Comparison of ENCODE assay signal across 8 cellular contexts in the genomic region with DNA sequence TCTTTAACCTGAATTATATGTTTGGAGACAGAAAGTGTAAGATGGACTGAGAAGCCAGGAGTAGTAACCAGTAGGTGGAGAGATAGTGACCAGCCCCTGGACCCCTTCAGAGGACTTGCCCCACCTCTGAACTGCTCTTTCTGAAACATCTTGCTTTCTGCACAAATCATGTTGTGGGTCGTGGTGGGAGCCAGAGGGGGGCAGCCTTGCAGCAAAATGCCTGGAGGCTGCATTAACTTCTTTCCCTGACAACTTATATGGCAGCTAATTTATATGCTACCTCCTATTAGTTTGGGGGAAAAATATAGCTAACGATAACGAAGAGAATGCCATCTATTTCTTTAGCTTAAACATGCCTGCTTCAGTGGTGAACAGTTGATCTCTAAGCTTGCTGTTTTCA.
DNase-seq lines count a peak whose midpoint lies in the region; ATAC-seq and TF ChIP-seq lines count a peak whose summit lies in the region.

No MANE protein-coding gene starts in this region.

- BruUV-seq in A673 (replicated peaks; lab: Mats Ljungman, UMichigan), result no TSS peak
- BruUV-seq in Caco-2 (replicated peaks; lab: Mats Ljungman, UMichigan), result no TSS peak

- H3K9me3 Mint-ChIP-seq in Caco-2 (ENCODE audit: unreplicated experiment), result no peaks in the 10 kb centered on the region

- DNase-seq in A673 (ENCODE audit: low spot score) (peak; percentile 62), fibroblast of villous mesenchyme (ENCODE audit: low read depth) (peak; percentile 28), Caco-2 (no peak), NCI-H510A treated with DMSO at 0.1 percent for 48 hours (lab: John Stamatoyannopoulos, UW) (no peak)
- DNase-seq in stimulated activated CD4-positive, alpha-beta T cell treated with anti-CD3 and anti-CD28 coated beads, Interleukin-4, amount 100 ng/mL, for 1 hour, result no peak

- H3K4me1 ChIP-seq in A673 (ENCODE audit: insufficient read depth, low read length, poor library complexity, severe bottlenecking) (peaks cover 16% of the 10 kb centered on the region), Caco-2 (no peaks in the 10 kb centered on the region)

- H3K27me3 Mint-ChIP-seq in Caco-2 (ENCODE audit: insufficient read depth, unreplicated experiment), result peaks cover 4% of the 10 kb centered on the region

- H3K36me3 Mint-ChIP-seq in Caco-2 (ENCODE audit: insufficient read depth, unreplicated experiment), result no peaks in the 10 kb centered on the region

- H3K9me3 ChIP-seq in A673 (ENCODE audit: low read depth, low read length, poor library complexity, severe bottlenecking) (no peaks in the 10 kb centered on the region), Caco-2 (no peaks in the 10 kb centered on the region)

- intact Hi-C loops in A673 (cut with micrococcal nuclease; ENCODE audit: unreplicated experiment) (loop anchor here (5.0 kb wide), 1 partner anchor 43 kb away; no protein-coding TSS in a partner anchor), Caco-2 (cut with micrococcal nuclease; ENCODE audit: unreplicated experiment) (no loop called here)

- H3K4me3 Mint-ChIP-seq in Caco-2 (ENCODE audit: unreplicated experiment), result no peak overlapping the region

- peak; percentile 5 for ATAC-seq in GM18867 (IDR thresholded peaks at IDR 0.05; ENCODE audit: unreplicated experiment)
- ATAC-seq in HG03439 (IDR thresholded peaks at IDR 0.05; ENCODE audit: unreplicated experiment), result peak; percentile 5
- no peak for ATAC-seq in HG03457 (IDR thresholded peaks at IDR 0.05; ENCODE audit: unreplicated experiment)

- no peak overlapping the region for H3K27ac ChIP-seq in A673 (ENCODE audit: low read depth, low read length, poor library complexity, severe bottlenecking)

- no peak overlapping the region for H3K27ac Mint-ChIP-seq in Caco-2 (ENCODE audit: unreplicated experiment)

- POLR2A ChIA-PET in A673 (lab: Charles Lee; ENCODE audit: low non-redundant PET) (interaction anchor here (0.6 to 0.7 kb wide), 2 partner anchors 132 to 860 kb away, joined by 3 read pairs; no protein-coding TSS in a partner anchor), Caco-2 (lab: Charles Lee) (no interaction called here)

- H3K4me3 ChIP-seq in A673 (ENCODE audit: low read depth, low read length, poor library complexity, severe bottlenecking) (no peak overlapping the region), fibroblast of villous mesenchyme (ENCODE audit: low read depth, low read length) (no peak overlapping the region), Caco-2 (ENCODE audit: low read depth, low read length) (no peak overlapping the region)

- no peaks in the 10 kb centered on the region for H3K4me1 Mint-ChIP-seq in Caco-2 (ENCODE audit: low read depth, unreplicated experiment)

- peak; percentile 74 for TF ChIP-seq CTCF in A673 (conservative IDR thresholded peaks at IDR 0.05; ENCODE audit: low read depth, low read length)
- TF ChIP-seq CTCF in fibroblast of villous mesenchyme (IDR thresholded peaks at IDR 0.05; ENCODE audit: insufficient read depth, low read depth, low read length), result peak; percentile 50
- TF ChIP-seq CTCF in Caco-2 (IDR thresholded peaks at IDR 0.05; ENCODE audit: insufficient read depth in 1 of 2, low read depth in 1 of 2, low read length in 1 of 2, severe bottlenecking in 1 of 2, unreplicated experiment in 1 of 2), result no peak

- no peaks in the 10 kb centered on the region for H3K36me3 ChIP-seq in A673 (ENCODE audit: insufficient read depth, low read length, poor library complexity, severe bottlenecking)
- H3K36me3 ChIP-seq in Caco-2 (ENCODE audit: control insufficient read depth, insufficient read depth, low read length), result no peaks in the 10 kb centered on the region

- CTCF ChIA-PET in A673 (lab: Charles Lee) (interaction anchor here (0.6 to 1.2 kb wide), 4 partner anchors 44 to 1134 kb away, joined by 3 to 11 read pairs (median 6); no protein-coding TSS in a partner anchor), Caco-2 (lab: Charles Lee) (interaction anchor here (1.1 kb wide), 1 partner anchor 45 kb away, joined by 9 read pairs; no protein-coding TSS in a partner anchor)

- no peaks in the 10 kb centered on the region for H3K27me3 ChIP-seq in A673 (replicated peaks; ENCODE audit: insufficient read depth, low read depth, low read length, poor library complexity)
- H3K27me3 ChIP-seq in Caco-2 (replicated peaks; ENCODE audit: control insufficient read depth, insufficient read depth, low read length), result no peaks in the 10 kb centered on the region

Comparison
In these comparisons a context has a peak if more than half of its experiments do, and no peak if none do; other contexts are left out.
1. DNase-seq: peak in A673 (single experiment) and fibroblast of villous mesenchyme (single experiment); none in Caco-2 (0 of 2), NCI-H510A treated with DMSO at 0.1 percent for 48 hours (single experiment) and stimulated activated CD4-positive, alpha-beta T cell treated with anti-CD3 and anti-CD28 coated beads, Interleukin-4, amount 100 ng/mL, for 1 hour (single experiment).
2. CTCF ChIP-seq: peak in A673 (single experiment) and fibroblast of villous mesenchyme (single experiment); none in Caco-2 (0 of 2).